In the genomic region with DNA sequence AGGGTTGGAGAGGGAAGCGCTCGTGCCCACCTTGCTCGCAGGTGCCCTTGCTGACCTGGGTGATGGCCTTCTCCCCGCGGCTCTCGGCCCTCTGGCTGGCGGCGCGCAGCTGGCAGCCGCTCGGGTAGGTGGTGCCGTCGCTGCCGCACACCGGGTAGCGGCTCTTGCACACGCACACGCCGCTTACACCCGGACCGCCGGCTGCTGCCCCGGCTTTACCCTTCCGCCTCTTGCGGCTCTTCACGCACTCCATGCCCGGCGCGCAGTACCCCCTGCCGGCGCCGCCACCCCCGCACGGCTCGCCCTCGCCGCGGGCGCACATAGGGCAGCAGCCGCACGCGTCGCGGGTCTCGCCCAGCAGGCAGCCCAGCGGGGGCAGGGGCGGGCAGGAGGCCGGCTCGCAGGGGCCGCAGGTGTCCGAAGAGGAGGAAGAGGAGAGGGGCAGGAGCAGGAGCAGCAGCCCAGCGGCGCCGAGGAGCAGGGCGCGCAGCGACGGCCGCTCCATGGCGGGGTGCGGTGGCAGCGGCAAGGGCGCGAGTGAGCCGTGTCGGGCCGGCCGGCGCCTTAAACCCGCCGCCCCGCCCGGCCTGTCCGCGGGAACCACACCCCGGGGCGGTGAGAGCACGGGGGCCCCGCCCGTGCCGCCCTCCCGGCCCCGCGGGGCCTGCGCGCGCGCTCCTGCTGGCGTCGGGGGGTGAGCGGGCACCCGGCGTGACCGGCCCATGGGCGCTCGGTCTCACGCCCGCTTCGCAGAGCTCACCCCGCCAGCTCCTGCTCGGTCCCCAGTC, we compare ENCODE assay signal across 9 cellular contexts. TPM values are rescaled to one million over a fixed set of nuclear protein-coding genes. Genes with fewer than 3 reads are reported as not detected.
DNase-seq lines count a peak whose midpoint lies in the region; ATAC-seq and TF ChIP-seq lines count a peak whose summit lies in the region.
"Had no signal": no experiment of that assay in that cellular context is flagged by ENCODE, and none has a peak within 500 bp of the region (broad histone marks: within the 10 kb centered on the region; RNA-seq: fewer than 3 reads in every experiment).

A gene with protein sequence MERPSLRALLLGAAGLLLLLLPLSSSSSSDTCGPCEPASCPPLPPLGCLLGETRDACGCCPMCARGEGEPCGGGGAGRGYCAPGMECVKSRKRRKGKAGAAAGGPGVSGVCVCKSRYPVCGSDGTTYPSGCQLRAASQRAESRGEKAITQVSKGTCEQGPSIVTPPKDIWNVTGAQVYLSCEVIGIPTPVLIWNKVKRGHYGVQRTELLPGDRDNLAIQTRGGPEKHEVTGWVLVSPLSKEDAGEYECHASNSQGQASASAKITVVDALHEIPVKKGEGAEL (minus strand): TSS at position 539 of the 788 bp plus-strand sequence. CDS start 34 bp downstream, at position 505.

- H3K27ac ChIP-seq in OCI-LY3 (ENCODE audit: low read length) (no peak within 1 kb of the TSS), coronary artery (peak within 1 kb of the TSS; percentile 98 to 99)

- no peaks in the 10 kb centered on the region for H3K9me3 ChIP-seq in OCI-LY3 (ENCODE audit: insufficient read depth, low read length)

- peak; percentile 42 for ATAC-seq in stimulated activated effector memory CD8-positive, alpha-beta T cell treated with anti-CD3 and anti-CD28 coated beads, Interleukin-12 subunit alpha, Interleukin-12 subunit beta, amount 100 ng/mL, for 72 hours
- ATAC-seq in HG03571 (IDR thresholded peaks at IDR 0.05; ENCODE audit: unreplicated experiment), result no peak

- in situ Hi-C loops in G401 (cut with HindIII; ENCODE audit: low sequenced_read_pairs), result no loop called here

- H3K4me1 ChIP-seq in OCI-LY3 (ENCODE audit: low read length), result no peaks in the 10 kb centered on the region; the same call in 1 of the 2 replicates

- H3K36me3 ChIP-seq in H7 (replicated peaks; ENCODE audit: control insufficient read depth, insufficient read depth, low read length) (no peaks in the 10 kb centered on the region), OCI-LY3 (replicated peaks; ENCODE audit: low read depth, low read length) (no peaks in the 10 kb centered on the region)

- H2AFZ ChIP-seq in OCI-LY3 (ENCODE audit: low read depth, low read length), result peak within 1 kb of the TSS; percentile 94

- TF ChIP-seq CTCF in OCI-LY3 (IDR thresholded peaks at IDR 0.05; ENCODE audit: low read depth, low read length) (no peak), coronary artery (IDR thresholded peaks at IDR 0.05) (no peak)

- DNase-seq in G401 (ENCODE audit: low spot score), result no peak
- DNase-seq in H7, result peak; percentile 80
- peak; percentile 88 for DNase-seq in coronary artery (ENCODE audit: low spot score)
- DNase-seq in kidney tubule cell (ENCODE audit: low spot score), result peak; percentile 78
- no peak for DNase-seq in stimulated activated effector memory CD8-positive, alpha-beta T cell treated with anti-CD3 and anti-CD28 coated beads, Interleukin-12 subunit alpha, Interleukin-12 subunit beta, amount 100 ng/mL, for 72 hours (ENCODE audit: low spot score in 2 of 2)
- no peak for DNase-seq in NCI-H2081 treated with DMSO at 0.1 percent for 48 hours (lab: John Stamatoyannopoulos, UW)

- H3K36me3 Mint-ChIP-seq in stimulated activated effector memory CD8-positive, alpha-beta T cell treated with anti-CD3 and anti-CD28 coated beads, Interleukin-12 subunit alpha, Interleukin-12 subunit beta, amount 100 ng/mL, for 72 hours, result no peaks in the 10 kb centered on the region

- peak within 1 kb of the TSS; percentile 58 for H3K4me2 ChIP-seq in OCI-LY3 (ENCODE audit: low read length)

- H3K27me3 ChIP-seq in H7 (ENCODE audit: control insufficient read depth, insufficient read depth, low read length), result peaks cover 29% of the 10 kb centered on the region
- no peaks in the 10 kb centered on the region for H3K27me3 ChIP-seq in OCI-LY3 (ENCODE audit: low read depth, low read length)

- no peaks in the 10 kb centered on the region for H4K20me1 ChIP-seq in OCI-LY3 (ENCODE audit: insufficient read depth, low read length)

- H3K4me1 Mint-ChIP-seq in stimulated activated effector memory CD8-positive, alpha-beta T cell treated with anti-CD3 and anti-CD28 coated beads, Interleukin-12 subunit alpha, Interleukin-12 subunit beta, amount 100 ng/mL, for 72 hours, result peaks cover 22% of the 10 kb centered on the region

- H3K9ac ChIP-seq in OCI-LY3 (ENCODE audit: low read length), result no peak within 1 kb of the TSS

- H3K4me3 ChIP-seq in H7 (ENCODE audit: insufficient read depth, low read depth, low read length), result peak within 1 kb of the TSS; percentile 61
- peak within 1 kb of the TSS; percentile 71 for H3K4me3 ChIP-seq in OCI-LY3 (ENCODE audit: low read length)
- peak within 1 kb of the TSS; percentile 99 for H3K4me3 ChIP-seq in coronary artery

- no peaks in the 10 kb centered on the region for H3K79me2 ChIP-seq in OCI-LY3 (ENCODE audit: low read length)

- peak within 1 kb of the TSS; percentile 82 for H3K4me3 Mint-ChIP-seq in stimulated activated effector memory CD8-positive, alpha-beta T cell treated with anti-CD3 and anti-CD28 coated beads, Interleukin-12 subunit alpha, Interleukin-12 subunit beta, amount 100 ng/mL, for 72 hours

- no peak within 1 kb of the TSS for H3K27ac Mint-ChIP-seq in stimulated activated effector memory CD8-positive, alpha-beta T cell treated with anti-CD3 and anti-CD28 coated beads, Interleukin-12 subunit alpha, Interleukin-12 subunit beta, amount 100 ng/mL, for 72 hours

- no peaks in the 10 kb centered on the region for H3K9me3 Mint-ChIP-seq in stimulated activated effector memory CD8-positive, alpha-beta T cell treated with anti-CD3 and anti-CD28 coated beads, Interleukin-12 subunit alpha, Interleukin-12 subunit beta, amount 100 ng/mL, for 72 hours

RNA-seq across cellular contexts. Expression of the gene that starts here (rescaled TPM):
- 11.1 and 18.2 TPM in 2 replicates for total RNA-seq in G401 (2014; rRNA removed; shearing (Covaris generic))
- 4.4 and 6.7 TPM in 2 replicates for total RNA-seq in H7 (2014; rRNA removed; shearing (Covaris generic))
- total RNA-seq: activated CD8-positive, alpha-beta memory T cell treated with anti-CD3 and anti-CD28 coated beads for 36 hours had no signal

Comparison
In these comparisons a context has a peak if more than half of its experiments do, and no peak if none do; other contexts are left out.
1. DNase-seq: peak in H7 (single experiment), coronary artery (single experiment) and kidney tubule cell (single experiment); none in G401 (single experiment), stimulated activated effector memory CD8-positive, alpha-beta T cell treated with anti-CD3 and anti-CD28 coated beads, Interleukin-12 subunit alpha, Interleukin-12 subunit beta, amount 100 ng/mL, for 72 hours (0 of 2) and NCI-H2081 treated with DMSO at 0.1 percent for 48 hours (single experiment).
2. Peak in every context shown above with its lines, with median percentiles within 50 percentile points of each other: H3K4me3 ChIP-seq.